Comparison of ENCODE assay signal across 16 cellular contexts in genomic region chr3:131973731-131974130, GRCh38.
DNase-seq lines count a peak whose midpoint lies in the region; ATAC-seq and TF ChIP-seq lines count a peak whose summit lies in the region.
"Had no signal": no experiment of that assay in that cellular context is flagged by ENCODE, and none has a peak within 500 bp of the region (broad histone marks: within the 10 kb centered on the region; RNA-seq: fewer than 3 reads in every experiment).

No MANE protein-coding gene starts in this region.

- H3K27me3 ChIP-seq in H7 (ENCODE audit: control insufficient read depth, insufficient read depth, low read length), result no peaks in the 10 kb centered on the region
- H3K27me3 ChIP-seq in endodermal cell (ENCODE audit: control insufficient read depth, insufficient read depth, low read length, poor library complexity, severe bottlenecking), result no peaks in the 10 kb centered on the region
- no peaks in the 10 kb centered on the region for H3K27me3 ChIP-seq in neural progenitor cell
- H3K27me3 ChIP-seq: BE2C, SJCRH30 had no signal

- H3K27ac ChIP-seq in endodermal cell (ENCODE audit: low read depth, low read length), result peak overlapping the region; percentile 55
- H3K27ac ChIP-seq in neural progenitor cell, result no peak overlapping the region
- H3K27ac ChIP-seq: GM23248, RWPE1, SJCRH30 had no signal

- peaks cover 17% of the 10 kb centered on the region for H3F3A ChIP-seq in neural progenitor cell (ENCODE audit: low read depth)

- H3K4me1 Mint-ChIP-seq in WTC11, result peaks cover 24% of the 10 kb centered on the region
- H3K4me1 Mint-ChIP-seq in endodermal cell, result peaks cover 4% of the 10 kb centered on the region
- H3K4me1 Mint-ChIP-seq in neural progenitor cell, result peaks cover 27% of the 10 kb centered on the region

- H3K9me3 Mint-ChIP-seq in WTC11, result peaks cover 7% of the 10 kb centered on the region
- peaks cover 5% of the 10 kb centered on the region for H3K9me3 Mint-ChIP-seq in endodermal cell
- H3K9me3 Mint-ChIP-seq in neural progenitor cell, result peaks cover 11% of the 10 kb centered on the region
- H3K9me3 Mint-ChIP-seq: CD4-positive, alpha-beta T cell had no signal

- POLR2A ChIA-PET in WTC11 (lab: Charles Lee), result no interaction called here

- H3K4me1 ChIP-seq in endodermal cell (ENCODE audit: control insufficient read depth, insufficient read depth, low read length), result peaks cover 4% of the 10 kb centered on the region
- peaks cover 31% of the 10 kb centered on the region for H3K4me1 ChIP-seq in neural progenitor cell
- H3K4me1 ChIP-seq: SJCRH30 had no signal

- H3K27me3 Mint-ChIP-seq in WTC11 (ENCODE audit: low read depth) (no peaks in the 10 kb centered on the region), endodermal cell (ENCODE audit: insufficient read depth) (no peaks in the 10 kb centered on the region), neural progenitor cell (ENCODE audit: insufficient read depth, low read depth) (peaks cover 2% of the 10 kb centered on the region)
- H3K27me3 Mint-ChIP-seq: CD4-positive, alpha-beta T cell had no signal

- ATAC-seq in WTC11 (peak; percentile 68; the same call in 1 of the 2 replicates), GM18867 (IDR thresholded peaks at IDR 0.05; ENCODE audit: unreplicated experiment) (no peak)

- no peak overlapping the region for H3K4me2 ChIP-seq in neural progenitor cell

- peak; percentile 28 for DNase-seq in H7
- no peak for DNase-seq in WTC11 (ENCODE audit: low spot score)
- no peak for DNase-seq in endodermal cell
- DNase-seq in neural progenitor cell (ENCODE audit: low spot score), result peak; percentile 61
- DNase-seq in NCI-H526 treated with DMSO at 0.1 percent for 48 hours (lab: John Stamatoyannopoulos, UW), result no peak
- no peak for DNase-seq in T-helper 1 cell
- DNase-seq: BE2C; CD4-positive, alpha-beta T cell; GM23248; KG1; NCI-H1048; NCI-H146; NCI-H69; SJCRH30 had no signal

- no peak overlapping the region for H3K4me3 Mint-ChIP-seq in WTC11
- H3K4me3 Mint-ChIP-seq in endodermal cell, result no peak overlapping the region
- H3K4me3 Mint-ChIP-seq in neural progenitor cell, result no peak overlapping the region
- H3K4me3 Mint-ChIP-seq: CD4-positive, alpha-beta T cell had no signal

- H2AFZ ChIP-seq in neural progenitor cell (replicated peaks), result no peak overlapping the region
- H2AFZ ChIP-seq: GM23248 had no signal

- H3K36me3 ChIP-seq in H7 (replicated peaks; ENCODE audit: control insufficient read depth, insufficient read depth, low read length), result no peaks in the 10 kb centered on the region
- H3K36me3 ChIP-seq in endodermal cell (ENCODE audit: control insufficient read depth, insufficient read depth, low read length), result no peaks in the 10 kb centered on the region
- H3K36me3 ChIP-seq in neural progenitor cell, result no peaks in the 10 kb centered on the region
- H3K36me3 ChIP-seq: BE2C, SJCRH30 had no signal

- H3K9ac ChIP-seq in endodermal cell (ENCODE audit: extremely low read depth, low read length, poor library complexity, severe bottlenecking), result no peak overlapping the region
- H3K9ac ChIP-seq in neural progenitor cell, result no peak overlapping the region
- H3K9ac ChIP-seq: GM23248 had no signal

- no peaks in the 10 kb centered on the region for H3K79me2 ChIP-seq in neural progenitor cell (ENCODE audit: low read depth)

- H3K36me3 Mint-ChIP-seq in WTC11, result no peaks in the 10 kb centered on the region
- no peaks in the 10 kb centered on the region for H3K36me3 Mint-ChIP-seq in endodermal cell (ENCODE audit: low read depth)
- peaks cover 3% of the 10 kb centered on the region for H3K36me3 Mint-ChIP-seq in neural progenitor cell

- no peaks in the 10 kb centered on the region for H4K20me1 ChIP-seq in neural progenitor cell (ENCODE audit: low read depth)

- TF ChIP-seq CTCF in WTC11 (IDR thresholded peaks at IDR 0.05), result no peak
- no peak for TF ChIP-seq CTCF in endodermal cell (conservative IDR thresholded peaks at IDR 0.05)
- no peak for TF ChIP-seq CTCF in neural progenitor cell (IDR thresholded peaks at IDR 0.05)

- H3K4me3 ChIP-seq in H7 (ENCODE audit: insufficient read depth, low read depth, low read length) (no peak overlapping the region), endodermal cell (ENCODE audit: low read length) (no peak overlapping the region), neural progenitor cell (no peak overlapping the region)
- H3K4me3 ChIP-seq: GM23248, SJCRH30 had no signal

- 67 to 78% methylated on average over 3 to 4 of the region's 4 CpGs for WGBS in endodermal cell (ENCODE audit: insufficient coverage in 1 of 2, insufficient read length in 1 of 2), 2 experiments

- CTCF ChIA-PET in WTC11 (lab: Charles Lee), result no interaction called here

- H3K27ac Mint-ChIP-seq in WTC11 (no peak overlapping the region), endodermal cell (no peak overlapping the region), neural progenitor cell (peak overlapping the region; percentile 87)
- H3K27ac Mint-ChIP-seq: CD4-positive, alpha-beta T cell had no signal

- H3K9me3 ChIP-seq in endodermal cell (ENCODE audit: control insufficient read depth, low read length) (no peaks in the 10 kb centered on the region), neural progenitor cell (ENCODE audit: low read depth) (no peaks in the 10 kb centered on the region)
- H3K9me3 ChIP-seq: BE2C, SJCRH30 had no signal

TF ChIP-seq in WTC11, 78 proteins besides CTCF, POLR2A, EP300 and RAD21:
- no peak for TF ChIP-seq ATF6 (CRISPR knock-in tag; IDR thresholded peaks at IDR 0.05)
- no peak for TF ChIP-seq ZNF512 (CRISPR knock-in tag; IDR thresholded peaks at IDR 0.05; ENCODE audit: borderline replicate concordance)
- no peak for TF ChIP-seq ZMAT4 (CRISPR knock-in tag; IDR thresholded peaks at IDR 0.05)
- TF ChIP-seq HMGA2 (CRISPR knock-in tag; IDR thresholded peaks at IDR 0.05), result no peak
- TF ChIP-seq TP53 (CRISPR knock-in tag; IDR thresholded peaks at IDR 0.05), result no peak

Comparison
In these comparisons a context has a peak if more than half of its experiments do, and no peak if none do; other contexts are left out.
1. DNase-seq: peak in H7 (single experiment) and neural progenitor cell (single experiment); none in WTC11 (single experiment), endodermal cell (single experiment), NCI-H526 treated with DMSO at 0.1 percent for 48 hours (single experiment) and T-helper 1 cell (0 of 5).